ENCODE assay signal across 15 cellular contexts in the genomic region with DNA sequence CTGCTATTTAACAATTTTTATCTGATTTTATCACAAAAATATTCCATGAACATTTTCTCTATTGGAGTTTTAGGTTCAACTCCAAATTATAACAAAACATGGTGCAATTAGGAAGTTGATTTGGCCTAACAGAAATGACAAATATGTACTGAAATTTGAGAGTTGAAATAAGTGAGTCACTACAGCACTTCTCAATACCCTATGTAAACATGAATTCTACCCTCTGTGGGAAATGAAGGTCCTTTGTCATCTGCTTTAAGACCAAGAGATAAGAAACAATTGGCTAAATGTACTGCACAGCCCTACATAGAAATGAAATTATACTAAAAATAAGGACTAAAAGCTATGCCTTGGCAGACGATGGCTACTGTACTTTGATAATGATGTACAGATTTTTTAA.
DNase-seq lines count a peak whose midpoint lies in the region; ATAC-seq, FAIRE-seq and TF ChIP-seq lines count a peak whose summit lies in the region.
"Had no signal": no experiment of that assay in that cellular context is flagged by ENCODE, and none has a peak within 500 bp of the region (broad histone marks: within the 10 kb centered on the region; RNA-seq: fewer than 3 reads in every experiment).

No MANE protein-coding gene starts in this region.

- H3K4me3 Mint-ChIP-seq in T-helper 2 cell treated with Interferon-gamma antibody and Interleukin-4, amounts not matched to agents 5 μg/mL and 100 μg/mL, for 36 hours: no peak overlapping the region
- H3K4me3 Mint-ChIP-seq in activated CD4-positive, alpha-beta T cell treated with anti-CD3 and anti-CD28 coated beads for 36 hours: no peak overlapping the region
- H3K4me3 Mint-ChIP-seq: central memory CD8-positive, alpha-beta T cell; H9; memory B cell had no signal

- DNase-seq in H54 (ENCODE audit: insufficient read length, low spot score): no peak
- peak; percentile 36 for DNase-seq in OCI-M1 (lab: John Stamatoyannopoulos, UW)
- peak; percentile 76 for DNase-seq in epithelial cell of esophagus (ENCODE audit: low read depth)
- DNase-seq in skeletal muscle cell (ENCODE audit: low read depth): peak; percentile 67
- no peak for DNase-seq in T-helper 2 cell treated with Interferon-gamma antibody and Interleukin-4, amounts not matched to agents 5 μg/mL and 100 μg/mL, for 36 hours (ENCODE audit: low spot score)
- no peak for DNase-seq in NCI-H82 treated with DMSO at 0.1 percent for 48 hours (lab: John Stamatoyannopoulos, UW; ENCODE audit: unreplicated experiment)
- DNase-seq in activated CD4-positive, alpha-beta T cell treated with anti-CD3 and anti-CD28 coated beads for 36 hours: no peak
- DNase-seq: activated T-cell treated with anti-CD3 and anti-CD28 coated beads, Interleukin-2, amount 50 U/mL, for 48 hours; H9; NCI-H1105; retina had no signal

- TF ChIP-seq POLR2A in H54 (IDR thresholded peaks at IDR 0.05; ENCODE audit: low read depth, low read length): no peak

- no peaks in the 10 kb centered on the region for H3K36me3 Mint-ChIP-seq in T-helper 2 cell treated with Interferon-gamma antibody and Interleukin-4, amounts not matched to agents 5 μg/mL and 100 μg/mL, for 36 hours (ENCODE audit: low read depth)
- H3K36me3 Mint-ChIP-seq in activated CD4-positive, alpha-beta T cell treated with anti-CD3 and anti-CD28 coated beads for 36 hours (ENCODE audit: low read depth): no peaks in the 10 kb centered on the region
- H3K36me3 Mint-ChIP-seq: memory B cell had no signal

- intact Hi-C loops in activated CD4-positive, alpha-beta T cell treated with anti-CD3 and anti-CD28 coated beads for 36 hours (cut with DNase I, micrococcal nuclease): no loop called here

- H3K27ac Mint-ChIP-seq in T-helper 2 cell treated with Interferon-gamma antibody and Interleukin-4, amounts not matched to agents 5 μg/mL and 100 μg/mL, for 36 hours: no peak overlapping the region
- no peak overlapping the region for H3K27ac Mint-ChIP-seq in activated CD4-positive, alpha-beta T cell treated with anti-CD3 and anti-CD28 coated beads for 36 hours
- H3K27ac Mint-ChIP-seq: memory B cell had no signal

- H3K9me3 Mint-ChIP-seq in T-helper 2 cell treated with Interferon-gamma antibody and Interleukin-4, amounts not matched to agents 5 μg/mL and 100 μg/mL, for 36 hours: no peaks in the 10 kb centered on the region
- no peaks in the 10 kb centered on the region for H3K9me3 Mint-ChIP-seq in activated CD4-positive, alpha-beta T cell treated with anti-CD3 and anti-CD28 coated beads for 36 hours (ENCODE audit: low read depth)
- H3K9me3 Mint-ChIP-seq: central memory CD8-positive, alpha-beta T cell; H9 had no signal

- peak; percentile 87 for FAIRE-seq in H54 (lab: Jason Lieb, UNC)
- FAIRE-seq: G401.6 had no signal

- peaks cover 6% of the 10 kb centered on the region for H3K27me3 Mint-ChIP-seq in T-helper 2 cell treated with Interferon-gamma antibody and Interleukin-4, amounts not matched to agents 5 μg/mL and 100 μg/mL, for 36 hours (ENCODE audit: low read depth)
- peaks cover 5% of the 10 kb centered on the region for H3K27me3 Mint-ChIP-seq in activated CD4-positive, alpha-beta T cell treated with anti-CD3 and anti-CD28 coated beads for 36 hours

- CTCF ChIA-PET in activated CD4-positive, alpha-beta T cell treated with anti-CD3 and anti-CD28 coated beads for 36 hours (lab: Charles Lee): no interaction called here

- no peak for TF ChIP-seq CTCF in epithelial cell of esophagus (IDR thresholded peaks at IDR 0.05; ENCODE audit: insufficient read depth, low read depth, low read length, missing control alignments)

- POLR2A ChIA-PET in activated CD4-positive, alpha-beta T cell treated with anti-CD3 and anti-CD28 coated beads for 36 hours (lab: Charles Lee): no interaction called here

- H3K4me1 Mint-ChIP-seq in T-helper 2 cell treated with Interferon-gamma antibody and Interleukin-4, amounts not matched to agents 5 μg/mL and 100 μg/mL, for 36 hours (ENCODE audit: low read depth): no peaks in the 10 kb centered on the region
- H3K4me1 Mint-ChIP-seq in activated CD4-positive, alpha-beta T cell treated with anti-CD3 and anti-CD28 coated beads for 36 hours: no peaks in the 10 kb centered on the region
- H3K4me1 Mint-ChIP-seq: central memory CD8-positive, alpha-beta T cell; memory B cell had no signal

- ATAC-seq in activated CD4-positive, alpha-beta T cell treated with anti-CD3 and anti-CD28 coated beads for 36 hours: no peak

- no peak overlapping the region for H3K4me3 ChIP-seq in epithelial cell of esophagus (ENCODE audit: low read length)
- no peak overlapping the region for H3K4me3 ChIP-seq in skeletal muscle cell (ENCODE audit: low read depth, low read length)
- H3K4me3 ChIP-seq: tibial nerve had no signal

Comparison
In these comparisons a context has a peak if more than half of its experiments do, and no peak if none do; other contexts are left out.
1. DNase-seq: peak in OCI-M1 (single experiment), epithelial cell of esophagus (single experiment) and skeletal muscle cell (single experiment); none in H54 (single experiment), T-helper 2 cell treated with Interferon-gamma antibody and Interleukin-4, amounts not matched to agents 5 μg/mL and 100 μg/mL, for 36 hours (single experiment), NCI-H82 treated with DMSO at 0.1 percent for 48 hours (single experiment) and activated CD4-positive, alpha-beta T cell treated with anti-CD3 and anti-CD28 coated beads for 36 hours (single experiment).